Comparison of ENCODE assay signal across 9 cellular contexts in the genomic region with DNA sequence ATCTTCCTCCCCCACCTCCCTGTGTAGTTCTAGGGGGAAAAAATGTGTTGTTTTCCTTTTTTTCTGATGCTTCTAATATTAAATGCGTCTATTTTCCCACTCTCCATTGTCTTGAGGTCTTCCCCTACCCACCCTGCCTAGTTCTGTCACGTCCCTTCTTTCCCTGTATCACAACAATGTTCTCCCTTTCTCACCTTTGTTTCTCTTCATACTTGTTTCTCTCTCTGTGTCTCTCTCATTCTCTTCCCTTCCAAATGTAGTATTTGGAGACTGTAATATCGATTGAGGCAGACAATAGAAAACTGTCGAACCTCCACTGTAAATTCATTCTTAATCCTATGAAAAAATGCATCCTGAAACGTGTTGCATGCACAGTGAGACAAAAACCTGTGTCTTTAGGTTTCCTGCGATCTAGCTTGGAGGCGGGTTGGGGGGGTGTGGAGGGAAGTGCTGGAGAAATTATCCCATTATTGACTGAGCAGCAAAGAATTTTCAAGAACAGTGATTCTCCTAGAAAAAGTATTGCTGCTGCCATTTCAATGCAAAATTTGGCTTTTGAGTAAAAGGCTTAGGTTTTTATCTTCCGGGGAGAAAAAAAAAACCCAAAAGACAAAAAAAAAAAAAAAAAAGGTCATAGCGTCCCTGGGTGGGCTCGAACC. TPM values are rescaled to one million over a fixed set of nuclear protein-coding genes. Genes with fewer than 3 reads are reported as not detected.
A peak's percentile ranks its signal among the peaks of the same experiment; 100 is the strongest.
DNase-seq lines count a peak whose midpoint lies in the region; ATAC-seq, FAIRE-seq and TF ChIP-seq lines count a peak whose summit lies in the region.
"Had no signal": no experiment of that assay in that cellular context is flagged by ENCODE, and none has a peak within 500 bp of the region (broad histone marks: within the 10 kb centered on the region; RNA-seq: fewer than 3 reads in every experiment).

No MANE protein-coding gene starts in this region.

- peaks cover 92% of the 10 kb centered on the region for H3K36me3 Mint-ChIP-seq in Calu3 (ENCODE audit: insufficient read depth, unreplicated experiment)
- peaks cover 54% of the 10 kb centered on the region for H3K36me3 Mint-ChIP-seq in activated T-helper 17 cell treated with anti-CD3 and anti-CD28 coated beads, Interleukin-2, amount 50 U/mL, for 72 hours (ENCODE audit: low read depth)
- peaks cover 15% of the 10 kb centered on the region for H3K36me3 Mint-ChIP-seq in type B pancreatic cell

- no peak overlapping the region for H2BK20ac ChIP-seq in IMR-90 (ENCODE audit: low read depth, low read length)

- TF ChIP-seq POLR2A in IMR-90 (IDR thresholded peaks at IDR 0.05; ENCODE audit: low read depth, low read length) (no peak), GM12892 (IDR thresholded peaks at IDR 0.05; ENCODE audit: low read depth, low read length) (no peak)

- WGBS in IMR-90 (ENCODE audit: extremely low coverage in 2 of 2, insufficient read length in 1 of 2), 2 experiments: 0% methylated on average over 2 of the region's 10 CpGs; no CpG with 5 or more reads in 1 of the 2 experiments
- 6 to 8% methylated on average over 10 of the region's 10 CpGs for WGBS in aorta, 2 donors

- H2AK5ac ChIP-seq in IMR-90 (ENCODE audit: low read depth, low read length): no peak overlapping the region

- H3K4me1 ChIP-seq in IMR-90 (ENCODE audit: control insufficient read depth, insufficient read depth, low read length) (peaks cover 5% of the 10 kb centered on the region), aorta (ENCODE audit: control insufficient read depth in 1 of 2, insufficient read depth in 2 of 2, low read length in 2 of 2) (no peaks in the 10 kb centered on the region)

- no peak overlapping the region for H3K18ac ChIP-seq in IMR-90 (ENCODE audit: low read depth, low read length)

- CTCF ChIA-PET in Calu3 (lab: Charles Lee): interaction anchor here (0.5 to 1.9 kb wide), 15 partner anchors 12 to 1188 kb away, joined by 3 to 11 read pairs (median 4); a partner anchor contains a TSS
- CTCF ChIA-PET in IMR-90 (lab: Yijun Ruan, JAX): interaction anchor here (0.6 kb wide), 1 partner anchor 54 kb away, joined by 3 read pairs; no protein-coding TSS in a partner anchor

- H4K20me1 ChIP-seq in IMR-90 (ENCODE audit: insufficient read depth, low read length): peaks cover 17% of the 10 kb centered on the region

- peak overlapping the region; percentile 78 for H3K4me3 Mint-ChIP-seq in Calu3 (ENCODE audit: low read depth, unreplicated experiment)
- peak overlapping the region; percentile 86 for H3K4me3 Mint-ChIP-seq in activated T-helper 17 cell treated with anti-CD3 and anti-CD28 coated beads, Interleukin-2, amount 50 U/mL, for 72 hours
- peak overlapping the region; percentile 99 for H3K4me3 Mint-ChIP-seq in type B pancreatic cell

- H3K27ac ChIP-seq in IMR-90 (ENCODE audit: insufficient read depth, low read length): no peak overlapping the region
- no peak overlapping the region for H3K27ac ChIP-seq in aorta (ENCODE audit: low read depth in 1 of 2, low read length in 2 of 2)

- no peak overlapping the region for H2AFZ ChIP-seq in IMR-90 (replicated peaks; ENCODE audit: low read length, poor library complexity)

- peak overlapping the region; percentile 49; the same call in 1 of the 2 replicates for H3K23ac ChIP-seq in IMR-90 (ENCODE audit: low read depth, low read length)

- no peak for FAIRE-seq in GM12892 (lab: Jason Lieb, UNC)
- FAIRE-seq: TTC549 had no signal

- H3K4me1 Mint-ChIP-seq in Calu3 (ENCODE audit: low read depth, unreplicated experiment) (peaks cover 36% of the 10 kb centered on the region), type B pancreatic cell (ENCODE audit: unreplicated experiment) (peaks cover 25% of the 10 kb centered on the region)
- peaks cover 27% of the 10 kb centered on the region for H3K4me1 Mint-ChIP-seq in activated T-helper 17 cell treated with anti-CD3 and anti-CD28 coated beads, Interleukin-2, amount 50 U/mL, for 72 hours

- peak overlapping the region; percentile 69 for H3K4me2 ChIP-seq in IMR-90 (ENCODE audit: low read depth, low read length)

- H3K9ac ChIP-seq in IMR-90 (ENCODE audit: low read depth, low read length): no peak overlapping the region; the same call in 1 of the 2 replicates

- H3K27me3 ChIP-seq in IMR-90 (ENCODE audit: control insufficient read depth, insufficient read depth, low read length) (no peaks in the 10 kb centered on the region), aorta (ENCODE audit: control insufficient read depth in 1 of 2, insufficient read depth in 2 of 2, low read length in 1 of 2) (no peaks in the 10 kb centered on the region)

- 0 out of 2 replicates have a peak overlapping the region, but pooled peaks have one; percentile 20 for H3K14ac ChIP-seq in IMR-90 (replicated peaks; ENCODE audit: low read depth, low read length)

- H3K9me1 ChIP-seq in IMR-90 (ENCODE audit: insufficient read depth, low read length): peaks cover 4% of the 10 kb centered on the region

- H3K36me3 ChIP-seq in IMR-90 (ENCODE audit: control insufficient read depth, insufficient read depth, low read length) (peaks cover 9% of the 10 kb centered on the region), aorta (ENCODE audit: control insufficient read depth in 1 of 2, insufficient read depth in 2 of 2, low read length in 1 of 2) (peaks cover 0 to 3% of the 10 kb centered on the region in 2 donors)

- ATAC-seq in IMR-90 (ENCODE audit: low read depth) (no peak), aorta (ENCODE audit: low FRiP score) (no peak)
- ATAC-seq in activated T-helper 17 cell treated with anti-CD3 and anti-CD28 coated beads, Interleukin-2, amount 50 U/mL, for 72 hours (replicated peaks): no peak

- peak overlapping the region in 1 of 2 experiments; percentile 51; a peak in 1 of 4 replicates for H4K8ac ChIP-seq in IMR-90 (ENCODE audit: low read depth in 2 of 2, low read length in 2 of 2)

- no peak overlapping the region for H2BK15ac ChIP-seq in IMR-90 (ENCODE audit: low read depth, low read length)

- peak overlapping the region; percentile 12; the same call in 1 of the 2 replicates for H3K4ac ChIP-seq in IMR-90 (ENCODE audit: low read depth, low read length)

- H3K9me3 ChIP-seq in IMR-90 (ENCODE audit: control insufficient read depth, insufficient read depth, low read length) (no peaks in the 10 kb centered on the region), aorta (ENCODE audit: control insufficient read depth, low read length) (no peaks in the 10 kb centered on the region)

- no peak for TF ChIP-seq RAD21 in IMR-90 (IDR thresholded peaks at IDR 0.05; ENCODE audit: low read length)

- peak; percentile 74 for DNase-seq in Calu3
- DNase-seq in IMR-90: peak; percentile 21
- DNase-seq in inferior parietal cortex (ENCODE audit: extremely low spot score): peak; percentile 39
- DNase-seq in type B pancreatic cell (ENCODE audit: extremely low spot score, unreplicated experiment): no peak
- no peak for DNase-seq in RPMI8226
- no peak for DNase-seq in GM12892 (ENCODE audit: insufficient read length)
- DNase-seq in aorta: no peak

- H2AK9ac ChIP-seq in IMR-90 (replicated peaks; ENCODE audit: low read depth, low read length, poor library complexity): peak overlapping the region; percentile 90

- H3K27me3 Mint-ChIP-seq in Calu3 (ENCODE audit: unreplicated experiment) (no peaks in the 10 kb centered on the region), type B pancreatic cell (peaks cover 13% of the 10 kb centered on the region)
- H3K27me3 Mint-ChIP-seq in activated T-helper 17 cell treated with anti-CD3 and anti-CD28 coated beads, Interleukin-2, amount 50 U/mL, for 72 hours: peaks cover 17% of the 10 kb centered on the region

- H2BK5ac ChIP-seq in IMR-90 (ENCODE audit: low read depth, low read length, poor library complexity, severe bottlenecking): peak overlapping the region; percentile 4

- H3K27ac Mint-ChIP-seq in Calu3 (ENCODE audit: unreplicated experiment) (peak overlapping the region; percentile 85), type B pancreatic cell (peak overlapping the region; percentile 90)
- peak overlapping the region; percentile 95 for H3K27ac Mint-ChIP-seq in activated T-helper 17 cell treated with anti-CD3 and anti-CD28 coated beads, Interleukin-2, amount 50 U/mL, for 72 hours

- no peak for TF ChIP-seq CTCF in Calu3 (IDR thresholded peaks at IDR 0.05; ENCODE audit: unreplicated experiment)
- TF ChIP-seq CTCF in IMR-90 (conservative IDR thresholded peaks at IDR 0.05; ENCODE audit: low read depth, low read length): no peak
- TF ChIP-seq CTCF in type B pancreatic cell (conservative IDR thresholded peaks at IDR 0.05): no peak

- H3K4me3 ChIP-seq in IMR-90 (ENCODE audit: insufficient read depth, low read depth, low read length) (peak overlapping the region; percentile 82; the same call in 1 of the 2 replicates), aorta (ENCODE audit: low read length in 2 of 2) (no peak overlapping the region)

- no peaks in the 10 kb centered on the region for H3K9me3 Mint-ChIP-seq in Calu3 (ENCODE audit: low read depth, unreplicated experiment)
- no peaks in the 10 kb centered on the region for H3K9me3 Mint-ChIP-seq in activated T-helper 17 cell treated with anti-CD3 and anti-CD28 coated beads, Interleukin-2, amount 50 U/mL, for 72 hours
- no peaks in the 10 kb centered on the region for H3K9me3 Mint-ChIP-seq in type B pancreatic cell

- no TSS peak for BruUV-seq in Calu3 (replicated peaks; lab: Mats Ljungman, UMichigan)
- BruUV-seq in IMR-90 (replicated peaks; lab: Mats Ljungman, UMichigan): no TSS peak

- H2BK120ac ChIP-seq in IMR-90 (ENCODE audit: low read depth, low read length): no peak overlapping the region

- intact Hi-C loops in Calu3 (cut with micrococcal nuclease; ENCODE audit: unreplicated experiment): loop anchor here (2.0 to 5.0 kb wide), 3 partner anchors 48 to 401 kb away; a partner anchor contains a TSS
- intact Hi-C loops in IMR-90 (cut with micrococcal nuclease): loop anchor here (5.0 kb wide), 1 partner anchor 121 kb away; a partner anchor contains a TSS
- intact Hi-C loops in aorta (cut with DNase I): loop anchor here in 1 of 2 donors (5.0 kb wide), 1 partner anchor 46 kb away; a partner anchor contains a TSS

- in situ Hi-C loops in IMR-90 (cut with MboI; ENCODE audit: low sequenced_read_pairs): no loop called here

- POLR2A ChIA-PET in IMR-90 (lab: Charles Lee; ENCODE audit: unreplicated experiment): no interaction called here

- no peak overlapping the region; the same call in 1 of the 2 replicates for H4K5ac ChIP-seq in IMR-90 (ENCODE audit: low read depth, low read length)

- H4K91ac ChIP-seq in IMR-90 (ENCODE audit: insufficient read depth, low read depth, low read length): no peak overlapping the region

- peaks cover 8 to 46% of the 10 kb centered on the region in 2 experiments; a peak in 3 of 4 replicates for H3K79me1 ChIP-seq in IMR-90 (ENCODE audit: low read depth in 1 of 2, low read length in 2 of 2)

- dilution Hi-C loops in IMR-90 (cut with HindIII; ENCODE audit: low sequenced_read_pairs, unreplicated experiment): no loop called here

- no peak overlapping the region for H3K56ac ChIP-seq in IMR-90 (ENCODE audit: extremely low read depth, insufficient read depth, low read length)

RNA-seq across cellular contexts. Expression of a gene that starts 1.3 kb away (rescaled TPM):
- total RNA-seq in Calu3 (2022): 893 and 935 TPM in 2 replicates
- 510 and 828 TPM in 2 replicates for total RNA-seq in IMR-90 (2012; rRNA removed)
- 480 and 525 TPM in 2 replicates for polyA plus RNA-seq in IMR-90 (2012; rRNA removed)
- 600 and 763 TPM in 2 replicates for polyA plus RNA-seq in IMR-90 (2012; cell fraction: cytosol; rRNA removed)
- 201 and 228 TPM in 2 replicates for polyA plus RNA-seq in IMR-90 (2012; cell fraction: nucleus; rRNA removed; ENCODE audit: low replicate concordance)
- 100 to 1,000 TPM; 235 to 375 TPM for total RNA-seq in activated T-helper 17 cell treated with anti-CD3 and anti-CD28 coated beads, Interleukin-2, amount 50 U/mL, for 72 hours
- total RNA-seq in type B pancreatic cell (ENCODE audit: low replicate concordance): 149 and 152 TPM in 2 replicates
- 221 TPM for polyA plus RNA-seq in GM12892 (2012; ENCODE audit: missing spikeins)
- total RNA-seq in aorta: 100 to 1,000 TPM in 1 of 2 donors, 10 to 100 TPM in 1; 99.9 to 109 TPM
- polyA plus RNA-seq in aorta: 100 to 1,000 TPM; 164 to 183 TPM

RNA-seq across cellular contexts. Expression of a gene that starts 3.1 kb away (rescaled TPM):
- total RNA-seq in Calu3 (2022): 196 and 205 TPM in 2 replicates
- total RNA-seq in IMR-90 (2012; rRNA removed): 1.1 and 1.4 TPM in 2 replicates
- 18.2 and 27.8 TPM in 2 replicates for polyA plus RNA-seq in IMR-90 (2012; rRNA removed)
- 17.3 and 39.2 TPM in 2 replicates for polyA plus RNA-seq in IMR-90 (2012; cell fraction: cytosol; rRNA removed)
- polyA plus RNA-seq in IMR-90 (2012; cell fraction: nucleus; rRNA removed; ENCODE audit: low replicate concordance): 30.3 and 77.5 TPM in 2 replicates
- 1 to 10 TPM; 1.6 to 4.3 TPM for total RNA-seq in activated T-helper 17 cell treated with anti-CD3 and anti-CD28 coated beads, Interleukin-2, amount 50 U/mL, for 72 hours
- 37.6 and 74.6 TPM in 2 replicates for total RNA-seq in type B pancreatic cell (ENCODE audit: low replicate concordance)
- polyA plus RNA-seq in GM12892 (2012; ENCODE audit: missing spikeins): 2.1 TPM
- 10 to 100 TPM; 61.4 to 75.5 TPM for total RNA-seq in aorta
- polyA plus RNA-seq in aorta: 10 to 100 TPM; 32.8 to 33.2 TPM

RNA-seq across cellular contexts. Expression of a gene that starts 21.1 kb away (rescaled TPM):
- 101 and 109 TPM in 2 replicates for total RNA-seq in Calu3 (2022)
- 1.3 and 1.4 TPM in 2 replicates for total RNA-seq in IMR-90 (2012; rRNA removed)
- 14.1 and 20.3 TPM in 2 replicates for polyA plus RNA-seq in IMR-90 (2012; rRNA removed)
- 5.4 and 10.6 TPM in 2 replicates for polyA plus RNA-seq in IMR-90 (2012; cell fraction: cytosol; rRNA removed)
- polyA plus RNA-seq in IMR-90 (2012; cell fraction: nucleus; rRNA removed; ENCODE audit: low replicate concordance): 2.6 and 4.6 TPM in 2 replicates
- total RNA-seq in activated T-helper 17 cell treated with anti-CD3 and anti-CD28 coated beads, Interleukin-2, amount 50 U/mL, for 72 hours: 10 to 100 TPM; 36.1 to 57.3 TPM
- total RNA-seq in type B pancreatic cell (ENCODE audit: low replicate concordance): 12.8 and 15.6 TPM in 2 replicates
- polyA plus RNA-seq in GM12892 (2012; ENCODE audit: missing spikeins): 15.2 TPM
- total RNA-seq in aorta: 10 to 100 TPM; 18.3 to 18.8 TPM
- polyA plus RNA-seq in aorta: 10 to 100 TPM; 42.4 to 59.0 TPM

RNA-seq across cellular contexts. Expression of a gene that starts 46.2 kb away (rescaled TPM):
- total RNA-seq in Calu3 (2022) (463 and 498 TPM in 2 replicates), IMR-90 (2012; rRNA removed) (7.2 and 7.5 TPM in 2 replicates), type B pancreatic cell (ENCODE audit: low replicate concordance) (122 and 130 TPM in 2 replicates), aorta (100 to 1,000 TPM; 124 to 195 TPM)
- polyA plus RNA-seq in IMR-90 (2012; rRNA removed) (21.2 and 22.7 TPM in 2 replicates), aorta (10 to 100 TPM; 28.7 to 70.1 TPM)
- polyA plus RNA-seq in IMR-90 (2012; cell fraction: cytosol; rRNA removed): 6.7 and 12.1 TPM in 2 replicates
- polyA plus RNA-seq in IMR-90 (2012; cell fraction: nucleus; rRNA removed; ENCODE audit: low replicate concordance): 94.6 and 103 TPM in 2 replicates
- 100 to 1,000 TPM; 232 to 395 TPM for total RNA-seq in activated T-helper 17 cell treated with anti-CD3 and anti-CD28 coated beads, Interleukin-2, amount 50 U/mL, for 72 hours
- 50.6 TPM for polyA plus RNA-seq in GM12892 (2012; ENCODE audit: missing spikeins)

RNA-seq across cellular contexts. Expression of a gene that starts 48.1 kb away (rescaled TPM):
- total RNA-seq in Calu3 (2022) (101 and 120 TPM in 2 replicates), IMR-90 (2012; rRNA removed) (40.0 and 40.8 TPM in 2 replicates), type B pancreatic cell (ENCODE audit: low replicate concordance) (37.0 and 72.6 TPM in 2 replicates), aorta (10 to 100 TPM; 32.4 to 48.4 TPM)
- polyA plus RNA-seq in IMR-90 (2012; rRNA removed) (29.3 and 40.2 TPM in 2 replicates), aorta (10 to 100 TPM in 1 of 2 donors, 1 to 10 TPM in 1; 9.6 to 26.1 TPM)
- 16.4 and 26.3 TPM in 2 replicates for polyA plus RNA-seq in IMR-90 (2012; cell fraction: cytosol; rRNA removed)
- polyA plus RNA-seq in IMR-90 (2012; cell fraction: nucleus; rRNA removed; ENCODE audit: low replicate concordance): 48.3 and 65.0 TPM in 2 replicates
- 10 to 100 TPM; 37.1 to 43.8 TPM for total RNA-seq in activated T-helper 17 cell treated with anti-CD3 and anti-CD28 coated beads, Interleukin-2, amount 50 U/mL, for 72 hours
- 15.6 TPM for polyA plus RNA-seq in GM12892 (2012; ENCODE audit: missing spikeins)

Comparison
In these comparisons a context has a peak if more than half of its experiments do, and no peak if none do; other contexts are left out.
1. DNase-seq: peak in Calu3 (single experiment), IMR-90 (single experiment) and inferior parietal cortex (single experiment); none in type B pancreatic cell (single experiment), RPMI8226 (single experiment), GM12892 (single experiment) and aorta (0 of 2).
2. Peak in every context shown above with its lines, with median percentiles within 50 percentile points of each other: H3K27ac Mint-ChIP-seq and H3K4me3 Mint-ChIP-seq.